9 cellular contexts compared by ENCODE assay signal in genomic region chr19:45406957-45407375, GRCh38. TPM values are rescaled to one million over a fixed set of nuclear protein-coding genes. Genes with fewer than 3 reads are reported as not detected.
DNase-seq lines count a peak whose midpoint lies in the region; ATAC-seq, FAIRE-seq and TF ChIP-seq lines count a peak whose summit lies in the region.
"Had no signal": no experiment of that assay in that cellular context is flagged by ENCODE, and none has a peak within 500 bp of the region (broad histone marks: within the 10 kb centered on the region; RNA-seq: fewer than 3 reads in every experiment).

No MANE protein-coding gene starts in this region.

- H3K79me2 ChIP-seq in astrocyte (ENCODE audit: insufficient read depth, low read length), result peaks cover 42% of the 10 kb centered on the region

- H3K9ac ChIP-seq in astrocyte (ENCODE audit: low read length), result peak overlapping the region; percentile 89

- H3K9me3 Mint-ChIP-seq in astrocyte (ENCODE audit: unreplicated experiment) (no peaks in the 10 kb centered on the region), memory B cell (no peaks in the 10 kb centered on the region)

- TF ChIP-seq CTCF in astrocyte (IDR thresholded peaks at IDR 0.05; ENCODE audit: insufficient read depth, low read depth, low read length) (no peak), uterus (IDR thresholded peaks at IDR 0.05) (no peak)

- peak overlapping the region; percentile 55 for H2AFZ ChIP-seq in astrocyte (ENCODE audit: low read depth, low read length)

- FAIRE-seq in astrocyte (lab: Jason Lieb, UNC), result no peak
- FAIRE-seq: TTC549 had no signal

- no peaks in the 10 kb centered on the region for H3K27me3 ChIP-seq in astrocyte (ENCODE audit: insufficient read depth, low read length)
- H3K27me3 ChIP-seq in uterus, result peaks cover 0 to 8% of the 10 kb centered on the region in 2 donors

- H3K36me3 ChIP-seq in astrocyte (ENCODE audit: insufficient read depth, low read length) (peaks cover 3% of the 10 kb centered on the region), uterus (no peaks in the 10 kb centered on the region)

- peak overlapping the region; percentile 96 for H3K4me2 ChIP-seq in astrocyte (ENCODE audit: low read length)

- intact Hi-C loops in uterus (cut with DNase I; ENCODE audit: low total_unique reads), result no loop called here

- no peaks in the 10 kb centered on the region for H3K27me3 Mint-ChIP-seq in astrocyte (ENCODE audit: low read depth, unreplicated experiment)
- peaks cover 16% of the 10 kb centered on the region for H3K27me3 Mint-ChIP-seq in memory B cell

- H3K9me3 ChIP-seq in astrocyte (ENCODE audit: insufficient read depth, low read depth, low read length) (no peaks in the 10 kb centered on the region), uterus (no peaks in the 10 kb centered on the region)

- no peak for ATAC-seq in memory B cell (ENCODE audit: low read depth)

- H3K4me3 Mint-ChIP-seq in astrocyte (ENCODE audit: unreplicated experiment), result peak overlapping the region; percentile 97
- peak overlapping the region; percentile 96 for H3K4me3 Mint-ChIP-seq in memory B cell

- H3K4me3 ChIP-seq in astrocyte (ENCODE audit: insufficient read depth, low read depth, low read length), result peak overlapping the region; percentile 90
- H3K4me3 ChIP-seq in uterus, result peak overlapping the region; percentile 69 to 78

- H3K27ac Mint-ChIP-seq in astrocyte (ENCODE audit: unreplicated experiment) (peak overlapping the region; percentile 96), memory B cell (peak overlapping the region; percentile 92)

- DNase-seq in stimulated activated CD4-positive, alpha-beta T cell treated with anti-CD3 and anti-CD28 coated beads, Interleukin-15, amount 100 ng/mL, for 24 hours, result peak; percentile 36
- DNase-seq in stimulated activated CD4-positive, alpha-beta T cell treated with anti-CD3 and anti-CD28 coated beads, Interleukin-4, amount 100 ng/mL, for 24 hours, result no peak
- DNase-seq in astrocyte (ENCODE audit: low read depth) (no peak), memory B cell (ENCODE audit: low spot score in 2 of 2) (no peak), uterus (no peak), SK-N-DZ (ENCODE audit: low spot score) (no peak), DMS53 (lab: John Stamatoyannopoulos, UW) (no peak), NCI-H1930 (lab: John Stamatoyannopoulos, UW) (no peak)

- H3K36me3 Mint-ChIP-seq in astrocyte (ENCODE audit: low read depth, unreplicated experiment) (peaks cover 14% of the 10 kb centered on the region), memory B cell (peaks cover 2% of the 10 kb centered on the region)

- TF ChIP-seq POLR2A in uterus (IDR thresholded peaks at IDR 0.05), result no peak

- H3K27ac ChIP-seq in astrocyte (ENCODE audit: low read depth, low read length) (peak overlapping the region; percentile 94), uterus (peak overlapping the region in 1 of 2 donors; percentile 92)

- no peaks in the 10 kb centered on the region for H4K20me1 ChIP-seq in astrocyte (ENCODE audit: insufficient read depth, low read length)

- H3K4me1 ChIP-seq in astrocyte (ENCODE audit: insufficient read depth, low read length) (peaks cover 30% of the 10 kb centered on the region), uterus (peaks cover 8 to 9% of the 10 kb centered on the region in 2 donors)

- H3K4me1 Mint-ChIP-seq in astrocyte (ENCODE audit: low read depth, unreplicated experiment) (peaks cover 12% of the 10 kb centered on the region), memory B cell (peaks cover 31% of the 10 kb centered on the region)

RNA-seq across cellular contexts. Expression of gene POLR1G, which starts 0.5 kb away (rescaled TPM):
- total RNA-seq in astrocyte (10.9 and 12.8 TPM in 2 replicates), uterus (10 to 100 TPM in 1 of 4 donors, 1 to 10 TPM in 2, under 1 TPM in 1; 0.26 to 11.3 (median 3.5) TPM)
- 13.2 and 16.8 TPM in 2 replicates for polyA plus RNA-seq in SK-N-DZ (2014; cell fraction: cytosol; rRNA removed)
- 4.0 and 7.9 TPM in 2 replicates for polyA plus RNA-seq in SK-N-DZ (2014; cell fraction: nucleus; rRNA removed)

RNA-seq across cellular contexts. Expression of gene PPP1R13L, which starts 2.1 kb away (rescaled TPM):
- 56.6 and 56.7 TPM in 2 replicates for total RNA-seq in astrocyte
- 10 to 100 TPM in 1 of 4 donors, 1 to 10 TPM in 2, under 1 TPM in 1; 0.51 to 30.2 (median 3.0) TPM for total RNA-seq in uterus
- polyA plus RNA-seq in SK-N-DZ (2014; cell fraction: cytosol; rRNA removed), result 1.1 and 2.6 TPM in 2 replicates
- polyA plus RNA-seq in SK-N-DZ (2014; cell fraction: nucleus; rRNA removed), result 0.90 and 1.7 TPM in 2 replicates

RNA-seq across cellular contexts. Expression of gene ERCC1, which starts 16.8 kb away (rescaled TPM):
- 67.5 and 70.4 TPM in 2 replicates for total RNA-seq in astrocyte
- 100 to 1,000 TPM in 1 of 4 donors, 10 to 100 TPM in 3; 37.9 to 130 (median 68.0) TPM for total RNA-seq in uterus
- polyA plus RNA-seq in SK-N-DZ (2014; cell fraction: cytosol; rRNA removed), result 85.0 and 101 TPM in 2 replicates
- polyA plus RNA-seq in SK-N-DZ (2014; cell fraction: nucleus; rRNA removed), result 66.4 and 73.4 TPM in 2 replicates

RNA-seq across cellular contexts. Expression of gene ERCC2, which starts 36.6 kb away (rescaled TPM):
- 38.9 and 44.7 TPM in 2 replicates for total RNA-seq in astrocyte
- 10 to 100 TPM in 2 of 4 donors, 1 to 10 TPM in 2; 1.8 to 16.6 (median 10.5) TPM for total RNA-seq in uterus
- 12.8 and 18.6 TPM in 2 replicates for polyA plus RNA-seq in SK-N-DZ (2014; cell fraction: cytosol; rRNA removed)
- polyA plus RNA-seq in SK-N-DZ (2014; cell fraction: nucleus; rRNA removed), result 46.4 and 54.7 TPM in 2 replicates
